ENCODE assay signal across 13 cellular contexts in genomic region chr19:2154587-2155075, GRCh38. TPM values are rescaled to one million over a fixed set of nuclear protein-coding genes. Genes with fewer than 3 reads are reported as not detected.
DNase-seq lines count a peak whose midpoint lies in the region; TF ChIP-seq lines count a peak whose summit lies in the region.
"Had no signal": no experiment of that assay in that cellular context is flagged by ENCODE, and none has a peak within 500 bp of the region (broad histone marks: within the 10 kb centered on the region; RNA-seq: fewer than 3 reads in every experiment).

No MANE protein-coding gene starts in this region.

- peaks cover 7% of the 10 kb centered on the region for H3K4me1 ChIP-seq in hepatocyte (ENCODE audit: insufficient read depth)

- H3K27ac ChIP-seq in 22Rv1: peak overlapping the region; percentile 59
- H3K27ac ChIP-seq in hepatocyte: peak overlapping the region; percentile 42
- H3K27ac ChIP-seq: thyroid gland had no signal

- peaks cover 10% of the 10 kb centered on the region for H4K20me1 ChIP-seq in hepatocyte (ENCODE audit: insufficient read depth, poor library complexity, severe bottlenecking)

- no peaks in the 10 kb centered on the region for H3K9me2 ChIP-seq in hepatocyte (replicated peaks; ENCODE audit: insufficient read depth)

- DNase-seq in HT-29 (ENCODE audit: low spot score) (peak; percentile 71), astrocyte of the spinal cord (ENCODE audit: low read depth, low spot score) (peak; percentile 21), hepatocyte (ENCODE audit: low spot score) (peak; percentile 10), NK-92 (lab: John Stamatoyannopoulos, UW; ENCODE audit: unreplicated experiment) (no peak), NCI-H1436 (lab: John Stamatoyannopoulos, UW) (no peak), HPDE6-E6E7 (ENCODE audit: extremely low spot score) (no peak), GM13976 (ENCODE audit: low spot score) (no peak)
- DNase-seq: activated T-cell treated with anti-CD3 and anti-CD28 coated beads, Interleukin-2, amount 50 U/mL, for 72 hours; MV-4-11; NCI-H446; SHP77 treated with DMSO at 0.1 percent for 48 hours; thyroid gland had no signal

- H3K4me2 ChIP-seq in hepatocyte: no peak overlapping the region

- no peak for TF ChIP-seq CTCF in 22Rv1 (IDR thresholded peaks at IDR 0.05)
- TF ChIP-seq CTCF in astrocyte of the spinal cord (IDR thresholded peaks at IDR 0.05; ENCODE audit: low read depth, low read length): no peak
- TF ChIP-seq CTCF in hepatocyte (IDR thresholded peaks at IDR 0.05; ENCODE audit: poor library complexity): no peak
- TF ChIP-seq CTCF in GM13976 (IDR thresholded peaks at IDR 0.05; ENCODE audit: borderline replicate concordance, control extremely low read depth, extremely low read depth, insufficient read depth, missing control alignments): no peak

- WGBS in hepatocyte (ENCODE audit: low lambda C conversion rate, missing lambda C conversion rate): 81% methylated on average over 10 of the region's 10 CpGs

- H3K36me3 ChIP-seq in hepatocyte (replicated peaks; ENCODE audit: insufficient read depth, low read depth): no peaks in the 10 kb centered on the region
- H3K36me3 ChIP-seq: thyroid gland had no signal

- in situ Hi-C loops in astrocyte of the spinal cord (cut with HindIII; ENCODE audit: low sequenced_read_pairs) (no loop called here), GM13976 (cut with MboI; ENCODE audit: low sequenced_read_pairs, unreplicated experiment) (loop anchor here (25.0 kb wide), 1 partner anchor 458 kb away; no protein-coding TSS in a partner anchor)

- no peaks in the 10 kb centered on the region for H3K9me3 ChIP-seq in hepatocyte (ENCODE audit: low read depth)
- H3K9me3 ChIP-seq: thyroid gland had no signal

- H3K27me3 ChIP-seq in hepatocyte: no peaks in the 10 kb centered on the region
- H3K27me3 ChIP-seq: thyroid gland had no signal

- no peak overlapping the region for H2AFZ ChIP-seq in hepatocyte

- no peak overlapping the region for H3K4me3 ChIP-seq in astrocyte of the spinal cord (ENCODE audit: low read depth, low read length)
- H3K4me3 ChIP-seq in hepatocyte: no peak overlapping the region
- H3K4me3 ChIP-seq: thyroid gland had no signal

- H3K79me2 ChIP-seq in hepatocyte: peaks cover 15% of the 10 kb centered on the region

RNA-seq across cellular contexts. Expression of gene AP3D1, which starts 3.3 kb away (rescaled TPM):
- total RNA-seq in HT-29 (2014; rRNA removed; shearing (Covaris generic)): 143 and 145 TPM in 2 replicates
- total RNA-seq in hepatocyte: 92.2 and 102 TPM in 2 replicates
- 108 and 109 TPM in 2 replicates for polyA plus RNA-seq in hepatocyte

RNA-seq across cellular contexts. Expression of gene DOT1L, which starts 9.1 kb away (rescaled TPM):
- 12.9 and 19.5 TPM in 2 replicates for total RNA-seq in HT-29 (2014; rRNA removed; shearing (Covaris generic))
- 6.9 and 9.5 TPM in 2 replicates for total RNA-seq in hepatocyte
- polyA plus RNA-seq in hepatocyte: 9.1 and 10.7 TPM in 2 replicates

RNA-seq across cellular contexts. Expression of gene IZUMO4, which starts 57.9 kb away (rescaled TPM):
- 2.7 and 5.3 TPM in 2 replicates for total RNA-seq in HT-29 (2014; rRNA removed; shearing (Covaris generic))
- 0.44 and 1.4 TPM in 2 replicates for total RNA-seq in hepatocyte
- 2.8 and 4.0 TPM in 2 replicates for polyA plus RNA-seq in hepatocyte

RNA-seq across cellular contexts. Expression of gene MOB3A, which starts 58.5 kb away (rescaled TPM):
- 7.7 and 9.2 TPM in 2 replicates for total RNA-seq in HT-29 (2014; rRNA removed; shearing (Covaris generic))
- 13.5 and 15.7 TPM in 2 replicates for total RNA-seq in hepatocyte
- 25.1 and 27.7 TPM in 2 replicates for polyA plus RNA-seq in hepatocyte

Comparison
In these comparisons a context has a peak if more than half of its experiments do, and no peak if none do; other contexts are left out.
1. DNase-seq: peak in HT-29 (single experiment), astrocyte of the spinal cord (single experiment) and hepatocyte (single experiment); none in NK-92 (single experiment), NCI-H1436 (single experiment), HPDE6-E6E7 (single experiment) and GM13976 (single experiment).